ENCODE assay signal across 18 cellular contexts in the genomic region with DNA sequence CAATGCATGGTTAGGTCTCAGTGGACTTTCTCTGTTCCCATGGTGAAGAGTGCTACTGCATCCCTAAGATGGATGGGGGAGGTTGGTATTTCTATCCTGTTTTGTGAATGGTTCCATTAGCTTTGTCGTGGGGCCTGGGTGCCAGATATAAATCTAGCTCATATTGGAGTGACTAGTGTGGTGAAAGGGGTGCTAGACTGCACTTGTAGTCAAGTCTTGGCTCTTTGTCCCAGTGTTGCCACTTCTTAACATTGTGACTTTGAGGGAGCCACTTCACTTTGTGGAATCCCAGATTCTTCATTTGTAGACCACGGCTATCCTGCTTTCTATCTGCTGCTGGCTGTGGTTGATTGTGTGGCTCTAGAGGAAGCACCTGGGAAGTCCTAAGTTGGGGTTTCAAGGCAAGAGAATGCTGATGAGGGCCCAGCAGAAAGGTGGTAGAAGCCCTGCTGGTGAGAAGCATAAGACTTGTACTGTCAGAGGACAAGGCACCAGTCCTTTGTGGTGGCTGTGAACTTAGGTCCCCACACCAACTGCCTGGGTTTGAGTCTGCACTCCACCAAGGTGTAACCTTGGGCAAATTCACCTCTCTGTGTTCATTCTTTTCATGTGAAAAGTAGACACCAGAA. TPM values are rescaled to one million over a fixed set of nuclear protein-coding genes. Genes with fewer than 3 reads are reported as not detected.
A peak's percentile ranks its signal among the peaks of the same experiment; 100 is the strongest.
DNase-seq lines count a peak whose midpoint lies in the region; ATAC-seq and TF ChIP-seq lines count a peak whose summit lies in the region.
"Had no signal": no experiment of that assay in that cellular context is flagged by ENCODE, and none has a peak within 500 bp of the region (broad histone marks: within the 10 kb centered on the region; RNA-seq: fewer than 3 reads in every experiment).

No MANE protein-coding gene starts in this region.

- H3K36me3 Mint-ChIP-seq in immature natural killer cell: peaks cover 0 to 4% (median 3%) of the 10 kb centered on the region in 3 donors
- H3K36me3 Mint-ChIP-seq in activated CD4-positive, alpha-beta T cell treated with anti-CD3 and anti-CD28 coated beads for 36 hours (ENCODE audit: low read depth): peaks cover 16% of the 10 kb centered on the region

- no peak for ATAC-seq in stimulated activated naive CD8-positive, alpha-beta T cell treated with anti-CD3 and anti-CD28 coated beads, Interleukin-15, amount 100 ng/mL, for 72 hours
- no peak for ATAC-seq in stimulated activated naive CD8-positive, alpha-beta T cell treated with anti-CD3 and anti-CD28 coated beads, Interleukin-15, Interleukin-2, amounts not matched to agents 100 U/mL and 50 U/mL, for 24 hours
- ATAC-seq in GM21367 (IDR thresholded peaks at IDR 0.05; ENCODE audit: unreplicated experiment) (no peak), HG02678 (IDR thresholded peaks at IDR 0.05; ENCODE audit: unreplicated experiment) (no peak)
- ATAC-seq in activated CD4-positive, alpha-beta T cell treated with anti-CD3 and anti-CD28 coated beads for 36 hours: no peak

- H3K27ac ChIP-seq in RWPE1: 0 out of 2 replicates have a peak overlapping the region, but pooled peaks have one; percentile 6
- H3K27ac ChIP-seq: parathyroid adenoma, SJSA1 had no signal

- peak overlapping the region; percentile 39 to 52 for H3K27ac Mint-ChIP-seq in stimulated activated naive CD8-positive, alpha-beta T cell treated with anti-CD3 and anti-CD28 coated beads, Interleukin-15, amount 100 ng/mL, for 72 hours
- peak overlapping the region in 5 of 6 donors; percentile 5 to 71 (median 62) for H3K27ac Mint-ChIP-seq in immature natural killer cell
- no peak overlapping the region for H3K27ac Mint-ChIP-seq in activated CD4-positive, alpha-beta T cell treated with anti-CD3 and anti-CD28 coated beads for 36 hours
- H3K27ac Mint-ChIP-seq: dendritic cell treated with granulocyte-macrophage colony-stimulating factor and Interleukin-4, amounts not matched to agents 40 ng/mL and 50 ng/mL, for 4 days had no signal

- H3K4me1 Mint-ChIP-seq in stimulated activated naive CD8-positive, alpha-beta T cell treated with anti-CD3 and anti-CD28 coated beads, Interleukin-15, amount 100 ng/mL, for 72 hours: peaks cover 44% of the 10 kb centered on the region
- H3K4me1 Mint-ChIP-seq in immature natural killer cell: peaks cover 45 to 59% of the 10 kb centered on the region in 2 donors
- peaks cover 43% of the 10 kb centered on the region for H3K4me1 Mint-ChIP-seq in activated CD4-positive, alpha-beta T cell treated with anti-CD3 and anti-CD28 coated beads for 36 hours

- intact Hi-C loops in activated CD4-positive, alpha-beta T cell treated with anti-CD3 and anti-CD28 coated beads for 36 hours (cut with DNase I, micrococcal nuclease): no loop called here

- no peaks in the 10 kb centered on the region for H3K27me3 Mint-ChIP-seq in stimulated activated naive CD8-positive, alpha-beta T cell treated with anti-CD3 and anti-CD28 coated beads, Interleukin-15, amount 100 ng/mL, for 72 hours
- H3K27me3 Mint-ChIP-seq in immature natural killer cell (ENCODE audit: low read depth in 3 of 3): peaks cover 0 to 1% (median 0%) of the 10 kb centered on the region in 3 donors
- H3K27me3 Mint-ChIP-seq in activated CD4-positive, alpha-beta T cell treated with anti-CD3 and anti-CD28 coated beads for 36 hours: no peaks in the 10 kb centered on the region
- H3K27me3 Mint-ChIP-seq: dendritic cell treated with granulocyte-macrophage colony-stimulating factor and Interleukin-4, amounts not matched to agents 40 ng/mL and 50 ng/mL, for 4 days had no signal

- no peaks in the 10 kb centered on the region for H3K9me3 Mint-ChIP-seq in stimulated activated naive CD8-positive, alpha-beta T cell treated with anti-CD3 and anti-CD28 coated beads, Interleukin-15, amount 100 ng/mL, for 72 hours
- H3K9me3 Mint-ChIP-seq in immature natural killer cell: no peaks in the 10 kb centered on the region
- H3K9me3 Mint-ChIP-seq in activated CD4-positive, alpha-beta T cell treated with anti-CD3 and anti-CD28 coated beads for 36 hours (ENCODE audit: low read depth): no peaks in the 10 kb centered on the region
- H3K9me3 Mint-ChIP-seq: dendritic cell treated with granulocyte-macrophage colony-stimulating factor and Interleukin-4, amounts not matched to agents 40 ng/mL and 50 ng/mL, for 4 days had no signal

- H3K4me3 Mint-ChIP-seq in stimulated activated naive CD8-positive, alpha-beta T cell treated with anti-CD3 and anti-CD28 coated beads, Interleukin-15, amount 100 ng/mL, for 72 hours: no peak overlapping the region
- no peak overlapping the region for H3K4me3 Mint-ChIP-seq in immature natural killer cell
- no peak overlapping the region for H3K4me3 Mint-ChIP-seq in activated CD4-positive, alpha-beta T cell treated with anti-CD3 and anti-CD28 coated beads for 36 hours
- H3K4me3 Mint-ChIP-seq: dendritic cell treated with granulocyte-macrophage colony-stimulating factor and Interleukin-4, amounts not matched to agents 40 ng/mL and 50 ng/mL, for 4 days had no signal

- CTCF ChIA-PET in RWPE1 (lab: Yijun Ruan, JAX): interaction anchor here (1.6 kb wide), 1 partner anchor 14 kb away, joined by 4 read pairs; no protein-coding TSS in a partner anchor
- CTCF ChIA-PET in activated CD4-positive, alpha-beta T cell treated with anti-CD3 and anti-CD28 coated beads for 36 hours (lab: Charles Lee): interaction anchor here (0.7 to 2.4 kb wide), 3 partner anchors 10 to 222 kb away, joined by 3 to 5 read pairs (median 3); no protein-coding TSS in a partner anchor

- POLR2A ChIA-PET in RWPE1 (lab: Yijun Ruan, JAX; ENCODE audit: low non-redundant PET): no interaction called here
- POLR2A ChIA-PET in activated CD4-positive, alpha-beta T cell treated with anti-CD3 and anti-CD28 coated beads for 36 hours (lab: Charles Lee): no interaction called here

- DNase-seq in stimulated activated naive CD8-positive, alpha-beta T cell treated with anti-CD3 and anti-CD28 coated beads, Interleukin-15, amount 100 ng/mL, for 72 hours: no peak
- DNase-seq in stimulated activated naive CD8-positive, alpha-beta T cell treated with anti-CD3 and anti-CD28 coated beads, Interleukin-15, Interleukin-2, amounts not matched to agents 100 U/mL and 50 U/mL, for 24 hours: no peak
- DNase-seq in RWPE1 (ENCODE audit: low spot score) (no peak), immature natural killer cell (no peak), NOMO-1 treated with dmso at 0.1 percent for 144 hours (lab: John Stamatoyannopoulos, UW; ENCODE audit: unreplicated experiment) (no peak)
- DNase-seq in activated CD4-positive, alpha-beta T cell treated with anti-CD3 and anti-CD28 coated beads for 36 hours: no peak
- DNase-seq: activated effector memory CD4-positive, alpha-beta T cell treated with anti-CD3 and anti-CD28 coated beads, Interleukin-2, amount 50 U/mL, for 16 hours; DMS153; hippocampal formation; NCI-H1694 treated with DMSO at 0.1 percent for 48 hours; NCI-H446; stimulated activated CD4-positive, alpha-beta T cell treated with anti-CD3 and anti-CD28 coated beads, Interleukin-12 subunit alpha, Interleukin-12 subunit beta, amount 100 ng/mL, for 4 hours; stomach had no signal

- no peak for TF ChIP-seq CTCF in RWPE1 (conservative IDR thresholded peaks at IDR 0.05; ENCODE audit: low read depth)

RNA-seq across cellular contexts. Expression of a gene that starts 44.1 kb away (rescaled TPM):
- 10 to 100 TPM in 2 of 3 donors, 1 to 10 TPM in 1; 9.2 to 26.1 (median 22.8) TPM for polyA plus RNA-seq in immature natural killer cell
- total RNA-seq in activated CD4-positive, alpha-beta T cell treated with anti-CD3 and anti-CD28 coated beads for 36 hours: 10 to 100 TPM; 43.9 to 54.5 TPM
